Comparison of ENCODE assay signal across 1 cellular context in the genomic region with DNA sequence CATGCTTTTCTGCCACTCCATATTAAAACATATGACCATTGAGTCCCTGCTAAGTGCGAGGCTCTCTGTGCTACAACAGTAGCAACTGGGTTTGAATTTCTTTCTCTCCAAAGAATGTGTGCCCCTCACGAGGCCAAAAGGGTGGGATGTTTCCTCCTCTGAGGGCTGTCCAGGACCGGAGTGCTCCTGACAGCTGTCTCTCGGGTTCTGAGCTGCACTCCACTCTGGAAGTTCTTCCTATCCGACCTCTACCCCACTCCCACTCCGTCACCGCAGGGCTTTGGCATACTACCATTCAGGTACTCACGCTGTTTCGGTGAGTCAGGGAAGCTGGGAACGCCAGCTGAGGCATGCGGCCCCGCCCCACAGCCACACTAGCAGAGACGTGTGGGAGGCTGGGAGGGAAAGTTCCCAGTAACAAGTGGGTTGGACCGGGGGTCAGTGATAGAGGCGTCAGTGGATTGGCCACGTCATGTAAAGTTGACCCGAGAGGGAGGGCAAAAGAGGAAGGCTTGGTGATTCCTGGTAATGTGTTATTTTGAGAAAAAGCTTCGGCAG.
TF ChIP-seq lines count a peak whose summit lies in the region.

No MANE protein-coding gene starts in this region.

TF ChIP-seq in K562, 482 proteins besides CTCF, POLR2A, EP300 and RAD21 (continued from another document and continues in another):
- no peak for TF ChIP-seq E2F1 (CRISPR knock-in tag; IDR thresholded peaks at IDR 0.05)
- TF ChIP-seq, protein P1, sequence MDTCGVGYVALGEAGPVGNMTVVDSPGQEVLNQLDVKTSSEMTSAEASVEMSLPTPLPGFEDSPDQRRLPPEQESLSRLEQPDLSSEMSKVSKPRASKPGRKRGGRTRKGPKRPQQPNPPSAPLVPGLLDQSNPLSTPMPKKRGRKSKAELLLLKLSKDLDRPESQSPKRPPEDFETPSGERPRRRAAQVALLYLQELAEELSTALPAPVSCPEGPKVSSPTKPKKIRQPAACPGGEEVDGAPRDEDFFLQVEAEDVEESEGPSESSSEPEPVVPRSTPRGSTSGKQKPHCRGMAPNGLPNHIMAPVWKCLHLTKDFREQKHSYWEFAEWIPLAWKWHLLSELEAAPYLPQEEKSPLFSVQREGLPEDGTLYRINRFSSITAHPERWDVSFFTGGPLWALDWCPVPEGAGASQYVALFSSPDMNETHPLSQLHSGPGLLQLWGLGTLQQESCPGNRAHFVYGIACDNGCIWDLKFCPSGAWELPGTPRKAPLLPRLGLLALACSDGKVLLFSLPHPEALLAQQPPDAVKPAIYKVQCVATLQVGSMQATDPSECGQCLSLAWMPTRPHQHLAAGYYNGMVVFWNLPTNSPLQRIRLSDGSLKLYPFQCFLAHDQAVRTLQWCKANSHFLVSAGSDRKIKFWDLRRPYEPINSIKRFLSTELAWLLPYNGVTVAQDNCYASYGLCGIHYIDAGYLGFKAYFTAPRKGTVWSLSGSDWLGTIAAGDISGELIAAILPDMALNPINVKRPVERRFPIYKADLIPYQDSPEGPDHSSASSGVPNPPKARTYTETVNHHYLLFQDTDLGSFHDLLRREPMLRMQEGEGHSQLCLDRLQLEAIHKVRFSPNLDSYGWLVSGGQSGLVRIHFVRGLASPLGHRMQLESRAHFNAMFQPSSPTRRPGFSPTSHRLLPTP (IDR thresholded peaks at IDR 0.05; ENCODE audit: borderline replicate concordance, extremely low read depth, insufficient read length), result no peak
- TF ChIP-seq STAT5A (IDR thresholded peaks at IDR 0.05; ENCODE audit: borderline replicate concordance, low read length), result no peak
- TF ChIP-seq ZFX (CRISPR knock-in tag; IDR thresholded peaks at IDR 0.05), result no peak
- no peak for TF ChIP-seq ZSCAN29 (IDR thresholded peaks at IDR 0.05)
- no peak for TF ChIP-seq ZNF311 (CRISPR knock-in tag; IDR thresholded peaks at IDR 0.05)
- no peak for TF ChIP-seq RBM39 (optimal IDR thresholded peaks at IDR 0.05; ENCODE audit: low read depth, low read length)
- peak; percentile 74; the same call in 1 of the 2 replicates for TF ChIP-seq VEZF1 (CRISPR knock-in tag; IDR thresholded peaks at IDR 0.05)
- no peak for TF ChIP-seq MBD1 (CRISPR knock-in tag; IDR thresholded peaks at IDR 0.05)
- TF ChIP-seq CLOCK (CRISPR knock-in tag; IDR thresholded peaks at IDR 0.05; ENCODE audit: borderline replicate concordance), result no peak
- no peak for TF ChIP-seq SREBF2 (CRISPR knock-in tag; IDR thresholded peaks at IDR 0.05)
- no peak for TF ChIP-seq PATZ1 (CRISPR knock-in tag; IDR thresholded peaks at IDR 0.05; ENCODE audit: borderline replicate concordance)
- no peak for TF ChIP-seq ZNF408 (CRISPR knock-in tag; IDR thresholded peaks at IDR 0.05; ENCODE audit: low read depth)
- TF ChIP-seq, protein P2, sequence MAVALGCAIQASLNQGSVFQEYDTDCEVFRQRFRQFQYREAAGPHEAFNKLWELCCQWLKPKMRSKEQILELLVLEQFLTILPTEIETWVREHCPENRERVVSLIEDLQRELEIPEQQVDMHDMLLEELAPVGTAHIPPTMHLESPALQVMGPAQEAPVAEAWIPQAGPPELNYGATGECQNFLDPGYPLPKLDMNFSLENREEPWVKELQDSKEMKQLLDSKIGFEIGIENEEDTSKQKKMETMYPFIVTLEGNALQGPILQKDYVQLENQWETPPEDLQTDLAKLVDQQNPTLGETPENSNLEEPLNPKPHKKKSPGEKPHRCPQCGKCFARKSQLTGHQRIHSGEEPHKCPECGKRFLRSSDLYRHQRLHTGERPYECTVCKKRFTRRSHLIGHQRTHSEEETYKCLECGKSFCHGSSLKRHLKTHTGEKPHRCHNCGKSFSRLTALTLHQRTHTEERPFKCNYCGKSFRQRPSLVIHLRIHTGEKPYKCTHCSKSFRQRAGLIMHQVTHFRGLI (CRISPR knock-in tag; IDR thresholded peaks at IDR 0.05), result no peak
- no peak for TF ChIP-seq XRCC3 (IDR thresholded peaks at IDR 0.05)
- TF ChIP-seq MAFG (tag; conservative IDR thresholded peaks at IDR 0.05), result no peak; the same call in 1 of the 2 replicates
- TF ChIP-seq CREBBP (IDR thresholded peaks at IDR 0.05; ENCODE audit: low read depth, low read length), result no peak
- TF ChIP-seq SRSF7 (optimal IDR thresholded peaks at IDR 0.05; ENCODE audit: low read depth, low read length), result no peak
- TF ChIP-seq ZC3H11A (IDR thresholded peaks at IDR 0.05; ENCODE audit: low read depth, low read length), result no peak
- TF ChIP-seq, protein P3, sequence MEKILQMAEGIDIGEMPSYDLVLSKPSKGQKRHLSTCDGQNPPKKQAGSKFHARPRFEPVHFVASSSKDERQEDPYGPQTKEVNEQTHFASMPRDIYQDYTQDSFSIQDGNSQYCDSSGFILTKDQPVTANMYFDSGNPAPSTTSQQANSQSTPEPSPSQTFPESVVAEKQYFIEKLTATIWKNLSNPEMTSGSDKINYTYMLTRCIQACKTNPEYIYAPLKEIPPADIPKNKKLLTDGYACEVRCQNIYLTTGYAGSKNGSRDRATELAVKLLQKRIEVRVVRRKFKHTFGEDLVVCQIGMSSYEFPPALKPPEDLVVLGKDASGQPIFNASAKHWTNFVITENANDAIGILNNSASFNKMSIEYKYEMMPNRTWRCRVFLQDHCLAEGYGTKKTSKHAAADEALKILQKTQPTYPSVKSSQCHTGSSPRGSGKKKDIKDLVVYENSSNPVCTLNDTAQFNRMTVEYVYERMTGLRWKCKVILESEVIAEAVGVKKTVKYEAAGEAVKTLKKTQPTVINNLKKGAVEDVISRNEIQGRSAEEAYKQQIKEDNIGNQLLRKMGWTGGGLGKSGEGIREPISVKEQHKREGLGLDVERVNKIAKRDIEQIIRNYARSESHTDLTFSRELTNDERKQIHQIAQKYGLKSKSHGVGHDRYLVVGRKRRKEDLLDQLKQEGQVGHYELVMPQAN (IDR thresholded peaks at IDR 0.05; ENCODE audit: borderline replicate concordance), result peak; percentile 73; the same call in 1 of the 2 replicates
